Comparison of ENCODE assay signal across 28 cellular contexts in the genomic region with DNA sequence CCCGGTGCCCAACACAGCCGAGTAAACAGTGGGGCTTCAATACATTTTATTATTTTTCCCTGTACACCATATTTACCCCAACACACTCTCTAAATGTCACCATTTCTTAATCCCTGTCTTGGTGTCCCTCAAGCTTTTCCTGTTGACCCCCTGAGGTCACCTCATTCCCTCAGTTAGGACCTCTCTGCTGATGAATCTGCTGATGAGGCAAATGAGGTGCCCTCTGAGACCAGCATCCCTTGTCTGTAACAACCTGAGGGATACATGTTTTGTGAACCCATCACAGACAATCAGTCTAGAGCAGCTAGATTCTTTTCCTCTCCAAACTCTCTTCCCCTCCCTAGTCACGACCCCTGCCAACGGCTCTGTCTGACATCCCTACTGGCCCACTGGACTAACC.
"Had no signal": no experiment of that assay in that cellular context is flagged by ENCODE, and none has a peak within 500 bp of the region (broad histone marks: within the 10 kb centered on the region; RNA-seq: fewer than 3 reads in every experiment).

No MANE protein-coding gene starts in this region.

- H3K27me3 ChIP-seq: neural progenitor cell, ovary, spleen, suprapubic skin, testis, tibial artery, transverse colon, upper lobe of right lung, vagina had no signal

- DNase-seq: naive thymus-derived CD4-positive, alpha-beta T cell; natural killer cell; nephron progenitor cell; occipital lobe; ovary; psoas muscle; right cardiac atrium; spleen; stimulated activated CD4-positive, alpha-beta T cell treated with anti-CD3 and anti-CD28 coated beads, Interleukin-12 subunit alpha, Interleukin-12 subunit beta, amount 100 ng/mL, for 4 hours; stimulated activated CD4-positive, alpha-beta T cell treated with anti-CD3 and anti-CD28 coated beads, Interleukin-1b, Interleukin-23, amount 100 ng/mL, for 48 hours; stimulated activated CD4-positive, alpha-beta T cell treated with anti-CD3 and anti-CD28 coated beads, Interleukin-4, amount 100 ng/mL, for 1 hour; stimulated activated CD4-positive, alpha-beta T cell treated with anti-CD3 and anti-CD28 coated beads, Interleukin-4, amount 100 ng/mL, for 4 hours; stimulated activated CD8-positive, alpha-beta memory T cell treated with anti-CD3 and anti-CD28 coated beads, Interleukin-4, amount 100 ng/mL, for 48 hours; stimulated activated naive CD4-positive, alpha-beta T cell; stimulated activated naive CD8-positive, alpha-beta T cell treated with anti-CD3 and anti-CD28 coated beads, Interleukin-15, amount 100 ng/mL, for 72 hours; stimulated activated naive CD8-positive, alpha-beta T cell treated with anti-CD3 and anti-CD28 coated beads, Interleukin-15, Interleukin-2, amounts not matched to agents 100 U/mL and 50 U/mL, for 24 hours; substantia nigra; testis; tibial artery; transverse colon; upper lobe of right lung had no signal

- H3K9me3 ChIP-seq: ovary, psoas muscle, spleen, suprapubic skin, testis, tibial artery, transverse colon, upper lobe of right lung, vagina had no signal

- H2AFZ ChIP-seq: neural progenitor cell had no signal

- H3K4me1 ChIP-seq: psoas muscle, spleen, suprapubic skin, testis, tibial artery, transverse colon, upper lobe of right lung, vagina had no signal

- H3K4me2 ChIP-seq: neural progenitor cell, smooth muscle cell had no signal

- H3K4me3 ChIP-seq: neural progenitor cell, ovary, psoas muscle, skin epidermis, smooth muscle cell, spleen, suprapubic skin, testis, tibial artery, transverse colon, upper lobe of right lung, vagina had no signal

- H3K27ac ChIP-seq: neural progenitor cell, ovary, psoas muscle, skin epidermis, spleen, suprapubic skin, testis, tibial artery, transverse colon, upper lobe of right lung, vagina had no signal

- ATAC-seq: naive thymus-derived CD4-positive, alpha-beta T cell; natural killer cell; psoas muscle; right cardiac atrium; sciatic nerve; stimulated activated memory B cell treated with anti-CD40 and anti-IgM and Interleukin-4, amounts not matched to agents 10 μg/mL and 1 μg/mL and 100 μg/mL, for 72 hours; stimulated activated naive CD8-positive, alpha-beta T cell treated with anti-CD3 and anti-CD28 coated beads, Interleukin-15, amount 100 ng/mL, for 72 hours; stimulated activated naive CD8-positive, alpha-beta T cell treated with anti-CD3 and anti-CD28 coated beads, Interleukin-15, Interleukin-2, amounts not matched to agents 100 U/mL and 50 U/mL, for 24 hours; upper lobe of right lung had no signal

- H3K9ac ChIP-seq: neural progenitor cell had no signal

- H3K36me3 ChIP-seq: neural progenitor cell, ovary, spleen, suprapubic skin, tibial artery, transverse colon, upper lobe of right lung, vagina had no signal
